19 cellular contexts compared by ENCODE assay signal in genomic region chr12:77928078-77928477, GRCh38.
DNase-seq lines count a peak whose midpoint lies in the region; ATAC-seq, FAIRE-seq and TF ChIP-seq lines count a peak whose summit lies in the region.
"Had no signal": no experiment of that assay in that cellular context is flagged by ENCODE, and none has a peak within 500 bp of the region (broad histone marks: within the 10 kb centered on the region; RNA-seq: fewer than 3 reads in every experiment).

No MANE protein-coding gene starts in this region.

- no peak overlapping the region for H4K91ac ChIP-seq in IMR-90 (ENCODE audit: insufficient read depth, low read depth, low read length)

- peaks cover 41% of the 10 kb centered on the region for H3K4me1 Mint-ChIP-seq in chondrocyte (ENCODE audit: low read depth)
- H3K4me1 Mint-ChIP-seq: CD4-positive, alpha-beta memory T cell had no signal

- H3K9me1 ChIP-seq in IMR-90 (ENCODE audit: insufficient read depth, low read length): no peaks in the 10 kb centered on the region

- in situ Hi-C loops in IMR-90 (cut with MboI; ENCODE audit: low sequenced_read_pairs): loop anchor here (5.0 to 25.0 kb wide), 2 partner anchors 206 to 866 kb away; partner anchors contain the start of gene E2F7

- no peak overlapping the region for H2BK5ac ChIP-seq in IMR-90 (ENCODE audit: low read depth, low read length, poor library complexity, severe bottlenecking)

- H3K27ac Mint-ChIP-seq in chondrocyte (ENCODE audit: unreplicated experiment): peak overlapping the region; percentile 66
- H3K27ac Mint-ChIP-seq: CD4-positive, alpha-beta memory T cell had no signal

- FAIRE-seq in A549 (lab: Jason Lieb, UNC): no peak
- FAIRE-seq: GM12891, GM18507, H1 had no signal

- no TSS peak for BruUV-seq in IMR-90 (replicated peaks; lab: Mats Ljungman, UMichigan)

- no peak overlapping the region for H2BK15ac ChIP-seq in IMR-90 (ENCODE audit: low read depth, low read length)

- POLR2A ChIA-PET in A549 (lab: Yijun Ruan, JAX): no interaction called here
- POLR2A ChIA-PET in IMR-90 (lab: Charles Lee; ENCODE audit: unreplicated experiment): interaction anchor here (0.6 kb wide), 1 partner anchor 131 kb away, joined by 4 read pairs; no protein-coding TSS in a partner anchor

- H2BK20ac ChIP-seq in IMR-90 (ENCODE audit: low read depth, low read length): no peak overlapping the region; the same call in 1 of the 2 replicates

- no peaks in the 10 kb centered on the region for H4K20me1 ChIP-seq in IMR-90 (ENCODE audit: insufficient read depth, low read length)

- no peak overlapping the region for H3K4ac ChIP-seq in IMR-90 (ENCODE audit: low read depth, low read length)

- no peak overlapping the region for H4K5ac ChIP-seq in IMR-90 (ENCODE audit: low read depth, low read length)

- no peak overlapping the region for H3K4me3 Mint-ChIP-seq in chondrocyte (ENCODE audit: unreplicated experiment)
- H3K4me3 Mint-ChIP-seq: CD4-positive, alpha-beta memory T cell had no signal

- intact Hi-C loops in IMR-90 (cut with micrococcal nuclease): no loop called here

- TF ChIP-seq CTCF in A549 (IDR thresholded peaks at IDR 0.05): no peak
- TF ChIP-seq CTCF in IMR-90 (conservative IDR thresholded peaks at IDR 0.05; ENCODE audit: low read depth, low read length): no peak
- no peak for TF ChIP-seq CTCF in chondrocyte (IDR thresholded peaks at IDR 0.05)

- H3K27ac ChIP-seq in A549 (no peak overlapping the region), IMR-90 (ENCODE audit: insufficient read depth, low read length) (no peak overlapping the region)
- H3K27ac ChIP-seq: GM23248 had no signal

- H3K18ac ChIP-seq in IMR-90 (ENCODE audit: low read depth, low read length): no peak overlapping the region

- ATAC-seq in A549: no peak
- no peak for ATAC-seq in IMR-90 (ENCODE audit: low read depth)
- no peak for ATAC-seq in GM21526 (IDR thresholded peaks at IDR 0.05; ENCODE audit: low FRiP score, unreplicated experiment)

- H3K4me2 ChIP-seq in A549 (no peak overlapping the region), IMR-90 (ENCODE audit: low read depth, low read length) (no peak overlapping the region)

- no peak overlapping the region for H3K14ac ChIP-seq in IMR-90 (replicated peaks; ENCODE audit: low read depth, low read length)

- no peaks in the 10 kb centered on the region; the same call in 1 of the 2 replicates for H3K27me3 ChIP-seq in IMR-90 (ENCODE audit: control insufficient read depth, insufficient read depth, low read length)

- WGBS in A549 (ENCODE audit: missing lambda C conversion rate): 80% methylated on average over 8 of the region's 8 CpGs
- no CpG with 5 or more reads among the region's 8 CpGs for WGBS in IMR-90 (ENCODE audit: extremely low coverage in 2 of 2, insufficient read length in 1 of 2), 2 experiments

- no peak for TF ChIP-seq RAD21 in A549 (conservative IDR thresholded peaks at IDR 0.05 in 1 of 2, IDR thresholded peaks at IDR 0.05 in 1 of 2)
- no peak for TF ChIP-seq RAD21 in IMR-90 (IDR thresholded peaks at IDR 0.05; ENCODE audit: low read length)

- H2BK120ac ChIP-seq in IMR-90 (ENCODE audit: low read depth, low read length): no peak overlapping the region

- no peaks in the 10 kb centered on the region for H3K27me3 Mint-ChIP-seq in chondrocyte (ENCODE audit: low read depth)
- H3K27me3 Mint-ChIP-seq: CD4-positive, alpha-beta memory T cell had no signal

- dilution Hi-C loops in IMR-90 (cut with HindIII; ENCODE audit: low sequenced_read_pairs, unreplicated experiment): no loop called here

- H3K23ac ChIP-seq in IMR-90 (ENCODE audit: low read depth, low read length): no peak overlapping the region

- no peaks in the 10 kb centered on the region for H3K79me1 ChIP-seq in IMR-90 (ENCODE audit: low read depth in 1 of 2, low read length in 2 of 2)

- no peak overlapping the region for H3K9ac ChIP-seq in IMR-90 (ENCODE audit: low read depth, low read length)
- H3K9ac ChIP-seq: GM23248 had no signal

- no peak for DNase-seq in A549 (ENCODE audit: low read depth in 1 of 2, low spot score in 1 of 2)
- no peak for DNase-seq in IMR-90
- DNase-seq in chondrocyte (ENCODE audit: low spot score): no peak
- DNase-seq in stimulated activated CD4-positive, alpha-beta T cell treated with anti-CD3 and anti-CD28 coated beads, Interleukin-4, amount 100 ng/mL, for 4 hours: no peak
- DNase-seq in medulla oblongata (ENCODE audit: extremely low spot score): no peak
- DNase-seq: 8988T; C1 segment of cervical spinal cord; Calu3; CD4-positive, alpha-beta memory T cell; COR-L47; DMS79 treated with DMSO at 0.1 percent for 48 hours; GF-D8; GM23248; H7; HCEC 1CT had no signal

- H2AK5ac ChIP-seq in IMR-90 (ENCODE audit: low read depth, low read length): no peak overlapping the region

- no peak overlapping the region for H3K56ac ChIP-seq in IMR-90 (ENCODE audit: extremely low read depth, insufficient read depth, low read length)

- H4K8ac ChIP-seq in IMR-90 (ENCODE audit: low read depth in 2 of 2, low read length in 2 of 2): no peak overlapping the region

- H2AFZ ChIP-seq in IMR-90 (replicated peaks; ENCODE audit: low read length, poor library complexity): no peak overlapping the region
- H2AFZ ChIP-seq: GM23248 had no signal

- no peak overlapping the region for H2AK9ac ChIP-seq in IMR-90 (replicated peaks; ENCODE audit: low read depth, low read length, poor library complexity)

- H3K36me3 ChIP-seq in IMR-90 (ENCODE audit: control insufficient read depth, insufficient read depth, low read length): no peaks in the 10 kb centered on the region

- peaks cover 6% of the 10 kb centered on the region; the same call in 2 of the 3 replicates for H3K4me1 ChIP-seq in A549
- no peaks in the 10 kb centered on the region for H3K4me1 ChIP-seq in IMR-90 (ENCODE audit: control insufficient read depth, insufficient read depth, low read length)

- CTCF ChIA-PET in A549 (lab: Yijun Ruan, JAX) (interaction anchor here (1.1 to 1.5 kb wide), 3 partner anchors 203 to 236 kb away, joined by 3 to 6 read pairs (median 3); no protein-coding TSS in a partner anchor), IMR-90 (lab: Yijun Ruan, JAX) (interaction anchor here (1.2 to 1.4 kb wide), 2 partner anchors 9 to 306 kb away, joined by 4 to 6 read pairs; no protein-coding TSS in a partner anchor)

- no peak overlapping the region for H3K4me3 ChIP-seq in A549
- H3K4me3 ChIP-seq in IMR-90 (ENCODE audit: insufficient read depth, low read depth, low read length): no peak overlapping the region
- H3K4me3 ChIP-seq: GM23248 had no signal

- H3K9me3 ChIP-seq in A549: no peaks in the 10 kb centered on the region
- no peaks in the 10 kb centered on the region for H3K9me3 ChIP-seq in IMR-90 (ENCODE audit: control insufficient read depth, insufficient read depth, low read length)

- TF ChIP-seq POLR2A in A549 (IDR thresholded peaks at IDR 0.05; ENCODE audit: low read length): no peak
- no peak for TF ChIP-seq POLR2A in IMR-90 (IDR thresholded peaks at IDR 0.05; ENCODE audit: low read depth, low read length)

- H3K36me3 Mint-ChIP-seq in chondrocyte (ENCODE audit: low read depth): no peaks in the 10 kb centered on the region
- H3K36me3 Mint-ChIP-seq: CD4-positive, alpha-beta memory T cell had no signal

- H3K9me3 Mint-ChIP-seq in chondrocyte (ENCODE audit: low read depth): peaks cover under 1% of the 10 kb centered on the region

- no peak for TF ChIP-seq EP300 in A549 (IDR thresholded peaks at IDR 0.05)

TF ChIP-seq in A549, 52 proteins besides CTCF, POLR2A, EP300 and RAD21:
- TF ChIP-seq MAFK (IDR thresholded peaks at IDR 0.05; ENCODE audit: partially characterized antibody) (peak; percentile 68), PHF8 (IDR thresholded peaks at IDR 0.05; ENCODE audit: borderline replicate concordance, low read depth) (no peak)

TF ChIP-seq in IMR-90, 13 proteins besides CTCF, POLR2A, EP300 and RAD21:
- no peak for TF ChIP-seq FOS (IDR thresholded peaks at IDR 0.05; ENCODE audit: low read depth, low read length)
- peak; percentile 84 for TF ChIP-seq MAFK (IDR thresholded peaks at IDR 0.05; ENCODE audit: low read depth, low read length)
